ENCODE assay signal across 1 cellular context in the genomic region with DNA sequence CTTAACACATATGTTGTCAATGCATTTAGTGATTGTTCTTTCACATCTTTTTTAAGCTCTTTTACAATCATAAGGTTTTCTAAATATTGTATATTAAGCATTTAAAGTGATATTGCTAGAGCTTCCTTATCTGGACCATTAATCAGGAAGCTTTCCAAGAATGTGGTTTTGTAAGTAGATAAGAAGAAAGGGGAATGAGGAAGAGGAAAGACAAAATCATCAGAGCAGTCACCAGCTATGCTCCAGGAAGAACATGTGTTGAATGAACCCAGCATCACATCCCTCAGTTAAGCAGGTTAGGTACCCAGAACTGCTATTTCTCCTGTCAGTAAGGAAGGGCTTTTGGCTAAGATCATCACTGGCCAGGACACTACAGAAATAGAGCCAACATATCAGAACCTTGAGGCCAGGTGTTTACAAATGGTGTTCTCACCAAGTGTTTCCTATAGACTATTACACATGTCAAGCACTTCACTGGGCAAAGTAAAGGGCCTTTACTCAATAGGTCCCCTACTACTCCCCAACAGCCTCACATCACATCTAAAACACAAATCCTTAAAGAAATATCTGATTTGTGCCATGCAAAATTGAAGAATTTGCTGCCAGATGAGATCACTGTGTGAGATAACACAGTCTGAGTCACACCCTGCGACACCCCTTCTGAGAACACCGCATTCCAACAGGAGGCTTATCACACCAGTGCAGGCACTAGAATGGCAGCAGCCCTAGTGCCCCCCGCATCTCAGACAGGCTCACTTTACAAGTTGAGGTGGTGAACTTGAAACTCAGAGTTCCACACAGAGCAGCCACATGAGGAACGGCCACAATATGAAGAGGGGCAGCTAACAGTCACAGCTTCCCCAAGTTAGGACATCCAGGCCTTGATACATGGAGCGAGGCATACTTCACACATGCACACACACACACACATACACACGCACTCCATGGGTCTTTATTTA.
TF ChIP-seq lines count a peak whose summit lies in the region.

No MANE protein-coding gene starts in this region.

TF ChIP-seq in A549, 52 proteins besides CTCF, POLR2A, EP300 and RAD21 (continued from another document):
- TF ChIP-seq, protein P1, sequence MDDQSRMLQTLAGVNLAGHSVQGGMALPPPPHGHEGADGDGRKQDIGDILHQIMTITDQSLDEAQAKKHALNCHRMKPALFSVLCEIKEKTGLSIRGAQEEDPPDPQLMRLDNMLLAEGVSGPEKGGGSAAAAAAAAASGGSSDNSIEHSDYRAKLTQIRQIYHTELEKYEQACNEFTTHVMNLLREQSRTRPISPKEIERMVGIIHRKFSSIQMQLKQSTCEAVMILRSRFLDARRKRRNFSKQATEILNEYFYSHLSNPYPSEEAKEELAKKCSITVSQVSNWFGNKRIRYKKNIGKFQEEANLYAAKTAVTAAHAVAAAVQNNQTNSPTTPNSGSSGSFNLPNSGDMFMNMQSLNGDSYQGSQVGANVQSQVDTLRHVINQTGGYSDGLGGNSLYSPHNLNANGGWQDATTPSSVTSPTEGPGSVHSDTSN (IDR thresholded peaks at IDR 0.05): no peak
TF ChIP-seq in A549: peak in this region for 0.
